Comparison of ENCODE assay signal across 8 cellular contexts in genomic region chr9:123360161-123361085, GRCh38. TPM values are rescaled to one million over a fixed set of nuclear protein-coding genes. Genes with fewer than 3 reads are reported as not detected.
DNase-seq lines count a peak whose midpoint lies in the region; ATAC-seq and TF ChIP-seq lines count a peak whose summit lies in the region.

No MANE protein-coding gene starts in this region.

- no peak overlapping the region for H3K9ac ChIP-seq in DND-41 (ENCODE audit: low read depth, low read length)
- no peak overlapping the region for H3K9ac ChIP-seq in IMR-90 (ENCODE audit: low read depth, low read length)

- no peaks in the 10 kb centered on the region for H3K79me1 ChIP-seq in IMR-90 (ENCODE audit: low read depth in 1 of 2, low read length in 2 of 2)

- H2AK9ac ChIP-seq in IMR-90 (replicated peaks; ENCODE audit: low read depth, low read length, poor library complexity), result peak overlapping the region; percentile 56

- H3K9me3 Mint-ChIP-seq in activated CD8-positive, alpha-beta memory T cell treated with anti-CD3 and anti-CD28 coated beads, Interleukin-2, amount 10 ng/mL, durations not matched to agents 7 days and 5 days (ENCODE audit: low read depth), result no peaks in the 10 kb centered on the region
- no peaks in the 10 kb centered on the region for H3K9me3 Mint-ChIP-seq in memory B cell

- ATAC-seq in DND-41 (ENCODE audit: insufficient read depth, low read depth), result peak; percentile 59
- peak; percentile 42 for ATAC-seq in IMR-90 (ENCODE audit: low read depth)
- ATAC-seq in activated CD8-positive, alpha-beta memory T cell treated with anti-CD3 and anti-CD28 coated beads, Interleukin-2, amount 10 ng/mL, durations not matched to agents 7 days and 5 days, result peak; percentile 14
- peak; percentile 85 for ATAC-seq in memory B cell (ENCODE audit: low read depth)
- no peak for ATAC-seq in HG02884 (IDR thresholded peaks at IDR 0.05; ENCODE audit: unreplicated experiment)

- TF ChIP-seq POLR2A in IMR-90 (IDR thresholded peaks at IDR 0.05; ENCODE audit: low read depth, low read length), result no peak
- TF ChIP-seq POLR2A in testis (IDR thresholded peaks at IDR 0.05), result no peak

- CTCF ChIA-PET in IMR-90 (lab: Yijun Ruan, JAX), result interaction anchor here (0.7 to 1.1 kb wide), 3 partner anchors 11 to 257 kb away, joined by 4 to 6 read pairs (median 4); no protein-coding TSS in a partner anchor
- CTCF ChIA-PET in activated CD8-positive, alpha-beta memory T cell treated with anti-CD3 and anti-CD28 coated beads, Interleukin-2, amount 10 ng/mL, durations not matched to agents 7 days and 5 days (lab: Charles Lee), result interaction anchor here (0.6 to 1.2 kb wide), 2 partner anchors 11 to 278 kb away, joined by 3 read pairs; no protein-coding TSS in a partner anchor

- no peak overlapping the region for H3K4me3 Mint-ChIP-seq in activated CD8-positive, alpha-beta memory T cell treated with anti-CD3 and anti-CD28 coated beads, Interleukin-2, amount 10 ng/mL, durations not matched to agents 7 days and 5 days
- no peak overlapping the region for H3K4me3 Mint-ChIP-seq in memory B cell

- H3K27ac Mint-ChIP-seq in activated CD8-positive, alpha-beta memory T cell treated with anti-CD3 and anti-CD28 coated beads, Interleukin-2, amount 10 ng/mL, durations not matched to agents 7 days and 5 days, result no peak overlapping the region
- H3K27ac Mint-ChIP-seq in memory B cell, result no peak overlapping the region

- 46% methylated on average over 2 of the region's 22 CpGs; no CpG with 5 or more reads in 1 of the 2 experiments for WGBS in IMR-90 (ENCODE audit: extremely low coverage in 2 of 2, insufficient read length in 1 of 2), 2 experiments
- WGBS in testis, 2 donors, result 56 to 65% methylated on average over 14 to 22 of the region's 22 CpGs

- no TSS peak for BruUV-seq in IMR-90 (replicated peaks; lab: Mats Ljungman, UMichigan)

- H3K23ac ChIP-seq in IMR-90 (ENCODE audit: low read depth, low read length), result no peak overlapping the region

- in situ Hi-C loops in IMR-90 (cut with MboI; ENCODE audit: low sequenced_read_pairs), result no loop called here

- H3K27me3 ChIP-seq in DND-41 (ENCODE audit: insufficient read depth, low read length, poor library complexity) (no peaks in the 10 kb centered on the region), IMR-90 (ENCODE audit: control insufficient read depth, insufficient read depth, low read length) (peaks cover 23% of the 10 kb centered on the region; the same call in 1 of the 2 replicates), testis (no peaks in the 10 kb centered on the region)
- no peaks in the 10 kb centered on the region for H3K27me3 ChIP-seq in effector memory CD4-positive, alpha-beta T cell (replicated peaks; ENCODE audit: control insufficient read depth, insufficient read depth, low read length, poor library complexity, severe bottlenecking)

- TF ChIP-seq RAD21 in IMR-90 (IDR thresholded peaks at IDR 0.05; ENCODE audit: low read length), result no peak

- peaks cover 10% of the 10 kb centered on the region for H3K27me3 Mint-ChIP-seq in activated CD8-positive, alpha-beta memory T cell treated with anti-CD3 and anti-CD28 coated beads, Interleukin-2, amount 10 ng/mL, durations not matched to agents 7 days and 5 days
- H3K27me3 Mint-ChIP-seq in memory B cell, result peaks cover 9% of the 10 kb centered on the region

- H4K20me1 ChIP-seq in DND-41 (ENCODE audit: insufficient read depth, low read length) (no peaks in the 10 kb centered on the region), IMR-90 (ENCODE audit: insufficient read depth, low read length) (no peaks in the 10 kb centered on the region)

- H3K79me2 ChIP-seq in DND-41 (ENCODE audit: insufficient read depth, low read length), result no peaks in the 10 kb centered on the region

- no peak overlapping the region for H2AK5ac ChIP-seq in IMR-90 (ENCODE audit: low read depth, low read length)

- H3K9me1 ChIP-seq in IMR-90 (ENCODE audit: insufficient read depth, low read length), result no peaks in the 10 kb centered on the region

- POLR2A ChIA-PET in IMR-90 (lab: Charles Lee; ENCODE audit: unreplicated experiment), result interaction anchor here (0.6 kb wide), 1 partner anchor 892 kb away, joined by 3 read pairs; no protein-coding TSS in a partner anchor

- dilution Hi-C loops in IMR-90 (cut with HindIII; ENCODE audit: low sequenced_read_pairs, unreplicated experiment), result no loop called here

- H4K5ac ChIP-seq in IMR-90 (ENCODE audit: low read depth, low read length), result no peak overlapping the region; the same call in 1 of the 2 replicates

- peak; percentile 61 for DNase-seq in DND-41
- no peak for DNase-seq in IMR-90
- peak; percentile 60 for DNase-seq in activated CD8-positive, alpha-beta memory T cell treated with anti-CD3 and anti-CD28 coated beads, Interleukin-2, amount 10 ng/mL, durations not matched to agents 7 days and 5 days
- peak; percentile 36 to 48 for DNase-seq in memory B cell (ENCODE audit: low spot score in 2 of 2)
- DNase-seq in cerebellar nuclear complex (lab: John Stamatoyannopoulos, UW), result no peak
- DNase-seq in testis, result no peak
- no peak for DNase-seq in effector memory CD4-positive, alpha-beta T cell

- no peak overlapping the region for H3K27ac ChIP-seq in DND-41 (ENCODE audit: low read length)
- no peak overlapping the region for H3K27ac ChIP-seq in IMR-90 (ENCODE audit: insufficient read depth, low read length)
- no peak overlapping the region for H3K27ac ChIP-seq in testis
- H3K27ac ChIP-seq in effector memory CD4-positive, alpha-beta T cell (ENCODE audit: insufficient read depth, low read length, poor library complexity, severe bottlenecking), result no peak overlapping the region

- H3K4ac ChIP-seq in IMR-90 (ENCODE audit: low read depth, low read length), result no peak overlapping the region

- 0 out of 2 replicates have a peak overlapping the region, but pooled peaks have one; percentile 8 for H2BK120ac ChIP-seq in IMR-90 (ENCODE audit: low read depth, low read length)

- no peak overlapping the region; the same call in 1 of the 2 replicates for H3K18ac ChIP-seq in IMR-90 (ENCODE audit: low read depth, low read length)

- peak overlapping the region; percentile 41; the same call in 1 of the 2 replicates for H3K14ac ChIP-seq in IMR-90 (replicated peaks; ENCODE audit: low read depth, low read length)

- no peaks in the 10 kb centered on the region for H3K36me3 ChIP-seq in DND-41 (ENCODE audit: insufficient read depth, low read length)
- H3K36me3 ChIP-seq in IMR-90 (ENCODE audit: control insufficient read depth, insufficient read depth, low read length), result no peaks in the 10 kb centered on the region
- H3K36me3 ChIP-seq in testis (ENCODE audit: low read depth, missing control alignments), result no peaks in the 10 kb centered on the region
- no peaks in the 10 kb centered on the region for H3K36me3 ChIP-seq in effector memory CD4-positive, alpha-beta T cell (ENCODE audit: control insufficient read depth, insufficient read depth, low read length)

- no peak overlapping the region for H2BK15ac ChIP-seq in IMR-90 (ENCODE audit: low read depth, low read length)

- TF ChIP-seq CTCF in DND-41 (IDR thresholded peaks at IDR 0.05; ENCODE audit: borderline replicate concordance, extremely low read depth, low read length, poor library complexity, severe bottlenecking) (no peak), IMR-90 (conservative IDR thresholded peaks at IDR 0.05; ENCODE audit: low read depth, low read length) (no peak), testis (IDR thresholded peaks at IDR 0.05) (no peak)

- no peak overlapping the region for H3K56ac ChIP-seq in IMR-90 (ENCODE audit: extremely low read depth, insufficient read depth, low read length)

- H3K4me1 ChIP-seq in DND-41 (ENCODE audit: insufficient read depth, low read length) (no peaks in the 10 kb centered on the region), IMR-90 (ENCODE audit: control insufficient read depth, insufficient read depth, low read length) (peaks cover 11% of the 10 kb centered on the region; the same call in 1 of the 2 replicates), testis (no peaks in the 10 kb centered on the region)
- H3K4me1 ChIP-seq in effector memory CD4-positive, alpha-beta T cell (ENCODE audit: control insufficient read depth, insufficient read depth, low read length, poor library complexity, severe bottlenecking), result no peaks in the 10 kb centered on the region

- H3K36me3 Mint-ChIP-seq in activated CD8-positive, alpha-beta memory T cell treated with anti-CD3 and anti-CD28 coated beads, Interleukin-2, amount 10 ng/mL, durations not matched to agents 7 days and 5 days, result no peaks in the 10 kb centered on the region
- no peaks in the 10 kb centered on the region for H3K36me3 Mint-ChIP-seq in memory B cell

- H3K9me3 ChIP-seq in DND-41 (ENCODE audit: insufficient read depth, low read length, severe bottlenecking) (no peaks in the 10 kb centered on the region), IMR-90 (ENCODE audit: control insufficient read depth, insufficient read depth, low read length) (no peaks in the 10 kb centered on the region), testis (no peaks in the 10 kb centered on the region)
- no peaks in the 10 kb centered on the region for H3K9me3 ChIP-seq in effector memory CD4-positive, alpha-beta T cell (ENCODE audit: control insufficient read depth, low read length)

- H4K91ac ChIP-seq in IMR-90 (ENCODE audit: insufficient read depth, low read depth, low read length), result no peak overlapping the region

- no peak overlapping the region for H2BK5ac ChIP-seq in IMR-90 (ENCODE audit: low read depth, low read length, poor library complexity, severe bottlenecking)

- peaks cover 25% of the 10 kb centered on the region for H3K4me1 Mint-ChIP-seq in activated CD8-positive, alpha-beta memory T cell treated with anti-CD3 and anti-CD28 coated beads, Interleukin-2, amount 10 ng/mL, durations not matched to agents 7 days and 5 days
- peaks cover 9% of the 10 kb centered on the region for H3K4me1 Mint-ChIP-seq in memory B cell

- H3K4me2 ChIP-seq in DND-41 (ENCODE audit: insufficient read depth, low read length), result no peak overlapping the region
- no peak overlapping the region for H3K4me2 ChIP-seq in IMR-90 (ENCODE audit: low read depth, low read length)

- no peak overlapping the region for H4K8ac ChIP-seq in IMR-90 (ENCODE audit: low read depth in 2 of 2, low read length in 2 of 2)

- no peak overlapping the region for H2AFZ ChIP-seq in DND-41 (ENCODE audit: low read depth, low read length)
- H2AFZ ChIP-seq in IMR-90 (replicated peaks; ENCODE audit: low read length, poor library complexity), result peak overlapping the region; percentile 69

- no peak overlapping the region for H3K4me3 ChIP-seq in DND-41 (ENCODE audit: low read depth in 1 of 2, low read length in 2 of 2)
- H3K4me3 ChIP-seq in IMR-90 (ENCODE audit: insufficient read depth, low read depth, low read length), result no peak overlapping the region
- no peak overlapping the region for H3K4me3 ChIP-seq in testis
- H3K4me3 ChIP-seq in effector memory CD4-positive, alpha-beta T cell (ENCODE audit: insufficient read depth, low read depth, low read length, poor library complexity, severe bottlenecking), result no peak overlapping the region

- intact Hi-C loops in IMR-90 (cut with micrococcal nuclease) (no loop called here), testis (cut with DNase I; ENCODE audit: low total_unique reads) (no loop called here)

- no peak overlapping the region for H2BK20ac ChIP-seq in IMR-90 (ENCODE audit: low read depth, low read length)

RNA-seq across cellular contexts. Expression of gene CRB2, which starts 4.4 kb away (rescaled TPM):
- not detected in 2 replicates for total RNA-seq in IMR-90 (2012; rRNA removed)
- not detected in 2 replicates for polyA plus RNA-seq in IMR-90 (2012; rRNA removed)
- polyA plus RNA-seq in IMR-90 (2012; cell fraction: cytosol; rRNA removed), result not detected in 2 replicates
- polyA plus RNA-seq in IMR-90 (2012; cell fraction: nucleus; rRNA removed; ENCODE audit: low replicate concordance), result 0.03 TPM in 1 of 2 replicates, not detected in the other
- total RNA-seq in activated CD8-positive, alpha-beta memory T cell treated with anti-CD3 and anti-CD28 coated beads, Interleukin-2, amount 10 ng/mL, durations not matched to agents 7 days and 5 days, result not detected
- total RNA-seq in testis, result under 1 TPM; 0.63 to 0.68 TPM
- polyA plus RNA-seq in testis (ENCODE audit: insufficient read depth, low read depth, low replicate concordance), result 3.4 TPM

Comparison
In these comparisons a context has a peak if more than half of its experiments do, and no peak if none do; other contexts are left out.
1. DNase-seq: peak in DND-41 (single experiment), activated CD8-positive, alpha-beta memory T cell treated with anti-CD3 and anti-CD28 coated beads, Interleukin-2, amount 10 ng/mL, durations not matched to agents 7 days and 5 days (single experiment) and memory B cell (2 of 2); none in IMR-90 (single experiment), cerebellar nuclear complex (0 of 2), testis (single experiment) and effector memory CD4-positive, alpha-beta T cell (0 of 3).